ENCODE assay signal across 27 cellular contexts in genomic region chr9:136379891-136380290, GRCh38.
"Had no signal": no experiment of that assay in that cellular context is flagged by ENCODE, and none has a peak within 500 bp of the region (broad histone marks: within the 10 kb centered on the region; RNA-seq: fewer than 3 reads in every experiment).

No MANE protein-coding gene starts in this region.

- ATAC-seq: stimulated activated effector memory CD8-positive, alpha-beta T cell treated with anti-CD3 and anti-CD28 coated beads, Interleukin-12 subunit alpha, Interleukin-12 subunit beta, amount 100 ng/mL, for 72 hours; stimulated activated memory B cell treated with anti-CD40 and anti-IgM and Interleukin-4, amounts not matched to agents 10 μg/mL and 1 μg/mL and 100 μg/mL, for 72 hours; stimulated activated naive CD8-positive, alpha-beta T cell treated with anti-CD3 and anti-CD28 coated beads, Interleukin-15, amount 100 ng/mL, for 72 hours; stimulated activated naive CD8-positive, alpha-beta T cell treated with anti-CD3 and anti-CD28 coated beads, Interleukin-15, Interleukin-2, amounts not matched to agents 100 U/mL and 50 U/mL, for 24 hours; upper lobe of right lung had no signal

- H3K27me3 ChIP-seq: stomach, suprapubic skin, testis, thyroid gland, tibial artery, tibial nerve, transverse colon, upper lobe of left lung, upper lobe of right lung, uterus, vagina had no signal

- H3K9me3 Mint-ChIP-seq: stimulated activated effector memory CD8-positive, alpha-beta T cell treated with anti-CD3 and anti-CD28 coated beads, Interleukin-12 subunit alpha, Interleukin-12 subunit beta, amount 100 ng/mL, for 72 hours; stimulated activated memory B cell treated with anti-CD40 and anti-IgM and Interleukin-4, amounts not matched to agents 10 μg/mL and 1 μg/mL and 100 μg/mL, for 72 hours; stimulated activated naive CD8-positive, alpha-beta T cell treated with anti-CD3 and anti-CD28 coated beads, Interleukin-15, amount 100 ng/mL, for 72 hours; stimulated activated naive CD8-positive, alpha-beta T cell treated with anti-CD3 and anti-CD28 coated beads, Interleukin-15, Interleukin-2, amounts not matched to agents 100 ng/mL and 50 ng/mL, for 24 hours; type B pancreatic cell had no signal

- H3K27me3 Mint-ChIP-seq: stimulated activated memory B cell treated with anti-CD40 and anti-IgM and Interleukin-4, amounts not matched to agents 10 μg/mL and 1 μg/mL and 100 μg/mL, for 72 hours; stimulated activated naive CD8-positive, alpha-beta T cell treated with anti-CD3 and anti-CD28 coated beads, Interleukin-15, amount 100 ng/mL, for 72 hours; stimulated activated naive CD8-positive, alpha-beta T cell treated with anti-CD3 and anti-CD28 coated beads, Interleukin-15, Interleukin-2, amounts not matched to agents 100 ng/mL and 50 ng/mL, for 24 hours; type B pancreatic cell had no signal

- H3K27ac Mint-ChIP-seq: stimulated activated effector memory CD8-positive, alpha-beta T cell treated with anti-CD3 and anti-CD28 coated beads, Interleukin-12 subunit alpha, Interleukin-12 subunit beta, amount 100 ng/mL, for 72 hours; stimulated activated memory B cell treated with anti-CD40 and anti-IgM and Interleukin-4, amounts not matched to agents 10 μg/mL and 1 μg/mL and 100 μg/mL, for 72 hours; stimulated activated naive CD8-positive, alpha-beta T cell treated with anti-CD3 and anti-CD28 coated beads, Interleukin-15, amount 100 ng/mL, for 72 hours; stimulated activated naive CD8-positive, alpha-beta T cell treated with anti-CD3 and anti-CD28 coated beads, Interleukin-15, Interleukin-2, amounts not matched to agents 100 ng/mL and 50 ng/mL, for 24 hours; type B pancreatic cell had no signal

- H3K4me1 Mint-ChIP-seq: stimulated activated memory B cell treated with anti-CD40 and anti-IgM and Interleukin-4, amounts not matched to agents 10 μg/mL and 1 μg/mL and 100 μg/mL, for 72 hours had no signal

- H3K4me1 ChIP-seq: stomach, suprapubic skin, testis, thyroid gland, tibial artery, transverse colon, upper lobe of left lung, upper lobe of right lung, uterus, vagina had no signal

- H3K9me3 ChIP-seq: stomach, suprapubic skin, testis, thoracic aorta, thyroid gland, tibial artery, tibial nerve, transverse colon, upper lobe of left lung, upper lobe of right lung, uterus, vagina had no signal

- DNase-seq: stimulated activated CD4-positive, alpha-beta T cell treated with anti-CD3 and anti-CD28 coated beads, Interleukin-2, amount 100 ng/mL, for 48 hours; stimulated activated CD4-positive, alpha-beta T cell treated with anti-CD3 and anti-CD28 coated beads, Interleukin-4, amount 100 ng/mL, for 1 hour; stimulated activated CD4-positive, alpha-beta T cell treated with anti-CD3 and anti-CD28 coated beads, Interleukin-4, amount 100 ng/mL, for 24 hours; stimulated activated CD4-positive, alpha-beta T cell treated with anti-CD3 and anti-CD28 coated beads, Interleukin-4, amount 100 ng/mL, for 4 hours; stimulated activated CD8-positive, alpha-beta memory T cell treated with anti-CD3 and anti-CD28 coated beads, Interleukin-4, amount 100 ng/mL, for 48 hours; stimulated activated naive CD4-positive, alpha-beta T cell; stimulated activated naive CD4-positive, alpha-beta T cell treated with Interleukin-2 at 50 U/mL for 16 hours; stimulated activated naive CD8-positive, alpha-beta T cell treated with anti-CD3 and anti-CD28 coated beads, Interleukin-15, amount 100 ng/mL, for 72 hours; stimulated activated naive CD8-positive, alpha-beta T cell treated with anti-CD3 and anti-CD28 coated beads, Interleukin-15, Interleukin-2, amounts not matched to agents 100 U/mL and 50 U/mL, for 24 hours; stomach; substantia nigra; testis; thyroid gland; tibial artery; transverse colon; trophoblast cell; upper lobe of right lung; uterus had no signal

- H3K4me3 ChIP-seq: stomach, suprapubic skin, testis, thoracic aorta, thyroid gland, tibial artery, tibial nerve, transverse colon, upper lobe of left lung, upper lobe of right lung, uterus, vagina had no signal

- H3K27ac ChIP-seq: stomach, suprapubic skin, testis, thoracic aorta, thyroid gland, tibial artery, tibial nerve, transverse colon, upper lobe of left lung, upper lobe of right lung, uterus, vagina had no signal

- H3K4me3 Mint-ChIP-seq: stimulated activated effector memory CD8-positive, alpha-beta T cell treated with anti-CD3 and anti-CD28 coated beads, Interleukin-12 subunit alpha, Interleukin-12 subunit beta, amount 100 ng/mL, for 72 hours; stimulated activated memory B cell treated with anti-CD40 and anti-IgM and Interleukin-4, amounts not matched to agents 10 μg/mL and 1 μg/mL and 100 μg/mL, for 72 hours; stimulated activated naive CD8-positive, alpha-beta T cell treated with anti-CD3 and anti-CD28 coated beads, Interleukin-15, amount 100 ng/mL, for 72 hours; stimulated activated naive CD8-positive, alpha-beta T cell treated with anti-CD3 and anti-CD28 coated beads, Interleukin-15, Interleukin-2, amounts not matched to agents 100 ng/mL and 50 ng/mL, for 24 hours; type B pancreatic cell had no signal
